2 cellular contexts compared by ENCODE assay signal in genomic region chr1:200296091-200296661, GRCh38.
A peak's percentile ranks its signal among the peaks of the same experiment; 100 is the strongest.
TF ChIP-seq lines count a peak whose summit lies in the region.

No MANE protein-coding gene starts in this region.

TF ChIP-seq in IMR-90, 13 proteins besides CTCF, POLR2A, EP300 and RAD21 (continued from another document):
- TF ChIP-seq ELK1 (IDR thresholded peaks at IDR 0.05; ENCODE audit: borderline replicate concordance, low read depth, low read length) (no peak), MAZ (IDR thresholded peaks at IDR 0.05; ENCODE audit: borderline replicate concordance, low read depth, low read length) (no peak), NFE2L2 (IDR thresholded peaks at IDR 0.05; ENCODE audit: low read depth, low read length) (no peak), BHLHE40 (IDR thresholded peaks at IDR 0.05; ENCODE audit: low read depth, low read length) (no peak), RFX5 (IDR thresholded peaks at IDR 0.05; ENCODE audit: low read depth, low read length) (no peak)

TF ChIP-seq in liver, 16 proteins besides CTCF, POLR2A, EP300 and RAD21 (continued from another document):
- peak; percentile 87 for TF ChIP-seq REST (IDR thresholded peaks at IDR 0.05)
- peak; percentile 95 for TF ChIP-seq SP1 (IDR thresholded peaks at IDR 0.05)
- peak; percentile 23 to 77 for TF ChIP-seq EGR1 (IDR thresholded peaks at IDR 0.05; ENCODE audit: low read depth in 2 of 2)
- peak; percentile 90 to 95 for TF ChIP-seq RXRA (IDR thresholded peaks at IDR 0.05)
- no peak for TF ChIP-seq GABPA (IDR thresholded peaks at IDR 0.05 in 1 of 2, conservative IDR thresholded peaks at IDR 0.05 in 1 of 2)
- peak; percentile 73 for TF ChIP-seq ZBTB33 (IDR thresholded peaks at IDR 0.05)
- peak; percentile 79 for TF ChIP-seq MAX (IDR thresholded peaks at IDR 0.05)
- TF ChIP-seq FOXA2 (IDR thresholded peaks at IDR 0.05), result peak; percentile 86
- TF ChIP-seq YY1 (IDR thresholded peaks at IDR 0.05), result peak; percentile 85
- peak; percentile 74 to 80 for TF ChIP-seq JUND (IDR thresholded peaks at IDR 0.05)
- no peak for TF ChIP-seq TAF1 (conservative IDR thresholded peaks at IDR 0.05)
- peak; percentile 72 for TF ChIP-seq NR2F2 (IDR thresholded peaks at IDR 0.05)
- peak; percentile 67 for TF ChIP-seq ATF3 (IDR thresholded peaks at IDR 0.05)
- peak; percentile 95 for TF ChIP-seq FOXA1 (IDR thresholded peaks at IDR 0.05)
- peak; percentile 95 to 96 for TF ChIP-seq HNF4A (conservative IDR thresholded peaks at IDR 0.05)
